In genomic region chr4:26319467-26320158, GRCh38 we compare ENCODE assay signal across 8 cellular contexts.
DNase-seq lines count a peak whose midpoint lies in the region; TF ChIP-seq lines count a peak whose summit lies in the region.

No MANE protein-coding gene starts in this region.

- DNase-seq in COR-L47 (lab: John Stamatoyannopoulos, UW), result peak; percentile 100
- peak; percentile 96 for DNase-seq in GM20000 (ENCODE audit: low spot score)
- DNase-seq in HS-5 (ENCODE audit: low read depth), result peak; percentile 96
- peak; percentile 84 for DNase-seq in NK-92 (lab: John Stamatoyannopoulos, UW; ENCODE audit: unreplicated experiment)
- peak; percentile 89 to 96 for DNase-seq in activated CD8-positive, alpha-beta memory T cell treated with anti-CD3 and anti-CD28 coated beads for 4 hours (ENCODE audit: low read depth in 2 of 2)
- DNase-seq in effector memory CD4-positive, alpha-beta T cell, result peak; percentile 95 to 98 (median 95)
- DNase-seq in medulla oblongata (ENCODE audit: extremely low spot score), result peak; percentile 98
- peak; percentile 98 for DNase-seq in stimulated activated CD4-positive, alpha-beta T cell treated with anti-CD3 and anti-CD28 coated beads, TNF-alpha, amount 100 ng/mL, for 48 hours (ENCODE audit: low read depth in 3 of 3)

- H3K36me3 ChIP-seq in effector memory CD4-positive, alpha-beta T cell (ENCODE audit: control insufficient read depth, insufficient read depth, low read length), result no peaks in the 10 kb centered on the region

- peak overlapping the region; percentile 90 for H3K4me3 ChIP-seq in effector memory CD4-positive, alpha-beta T cell (ENCODE audit: insufficient read depth, low read depth, low read length, poor library complexity, severe bottlenecking)

- H3K4me1 ChIP-seq in effector memory CD4-positive, alpha-beta T cell (ENCODE audit: control insufficient read depth, insufficient read depth, low read length, poor library complexity, severe bottlenecking), result peaks cover 17% of the 10 kb centered on the region

- H3K9me3 ChIP-seq in effector memory CD4-positive, alpha-beta T cell (ENCODE audit: control insufficient read depth, low read length), result no peaks in the 10 kb centered on the region

- H3K27ac ChIP-seq in effector memory CD4-positive, alpha-beta T cell (ENCODE audit: insufficient read depth, low read length, poor library complexity, severe bottlenecking), result peak overlapping the region; percentile 97

- H3K27me3 ChIP-seq in effector memory CD4-positive, alpha-beta T cell (replicated peaks; ENCODE audit: control insufficient read depth, insufficient read depth, low read length, poor library complexity, severe bottlenecking), result no peaks in the 10 kb centered on the region

- TF ChIP-seq CTCF in GM20000 (IDR thresholded peaks at IDR 0.05; ENCODE audit: extremely low read depth, missing control alignments), result no peak

Comparison
In these comparisons a context has a peak if more than half of its experiments do, and no peak if none do; other contexts are left out.
1. Peak in every context shown above with its lines: DNase-seq, H3K4me3 ChIP-seq and H3K27ac ChIP-seq.